14 cellular contexts compared by ENCODE assay signal in genomic region chr6:158506577-158506976, GRCh38. TPM values are rescaled to one million over a fixed set of nuclear protein-coding genes. Genes with fewer than 3 reads are reported as not detected.
A peak's percentile ranks its signal among the peaks of the same experiment; 100 is the strongest.
DNase-seq lines count a peak whose midpoint lies in the region; ATAC-seq and TF ChIP-seq lines count a peak whose summit lies in the region.
"Had no signal": no experiment of that assay in that cellular context is flagged by ENCODE, and none has a peak within 500 bp of the region (broad histone marks: within the 10 kb centered on the region; RNA-seq: fewer than 3 reads in every experiment).

No MANE protein-coding gene starts in this region.

- whole genome bisulfite sequencing in heart left ventricle, 4 donors, result 81 to 82% (median 81%) methylated on average over 11 of the region's 11 CpGs
- 83 to 87% methylated on average over 11 of the region's 11 CpGs for WGBS in upper lobe of left lung, 2 donors

- ATAC-seq in heart left ventricle (no peak), Panc1 (peak; percentile 59; the same call in 1 of the 2 replicates), GM18502 (IDR thresholded peaks at IDR 0.05; ENCODE audit: poor library complexity, unreplicated experiment) (no peak), upper lobe of left lung (ENCODE audit: low FRiP score in 2 of 2) (no peak)

- CTCF ChIA-PET in Panc1 (lab: Charles Lee), result no interaction called here

- no peaks in the 10 kb centered on the region for H3K27me3 ChIP-seq in cardiac muscle cell
- no peaks in the 10 kb centered on the region for H3K27me3 ChIP-seq in heart left ventricle
- no peaks in the 10 kb centered on the region for H3K27me3 ChIP-seq in Panc1 (ENCODE audit: control insufficient read depth, insufficient read depth, low read length)
- H3K27me3 ChIP-seq in upper lobe of left lung, result no peaks in the 10 kb centered on the region
- H3K27me3 ChIP-seq: adrenal gland, BLaER1 had no signal

- POLR2A ChIA-PET in Panc1 (lab: Charles Lee), result no interaction called here

- H3K36me3 ChIP-seq in cardiac muscle cell (no peaks in the 10 kb centered on the region), heart left ventricle (peaks cover 0 to 25% (median 18%) of the 10 kb centered on the region in 9 donors), Panc1 (ENCODE audit: control insufficient read depth, insufficient read depth, low read length) (no peaks in the 10 kb centered on the region; the same call in 1 of the 2 replicates), upper lobe of left lung (peaks cover 0 to 28% (median 12%) of the 10 kb centered on the region in 4 donors)

- no peak overlapping the region for H3K4me3 Mint-ChIP-seq in activated naive CD8-positive, alpha-beta T cell treated with anti-CD3 and anti-CD28 coated beads for 36 hours
- H3K4me3 Mint-ChIP-seq: stimulated activated naive CD8-positive, alpha-beta T cell treated with anti-CD3 and anti-CD28 coated beads, Interleukin-15, Interleukin-2, amounts not matched to agents 100 ng/mL and 50 ng/mL, for 24 hours had no signal

- TF ChIP-seq EP300 in upper lobe of left lung (IDR thresholded peaks at IDR 0.05), result no peak

- H3K27me3 Mint-ChIP-seq in activated naive CD8-positive, alpha-beta T cell treated with anti-CD3 and anti-CD28 coated beads for 36 hours, result no peaks in the 10 kb centered on the region
- H3K27me3 Mint-ChIP-seq: stimulated activated naive CD8-positive, alpha-beta T cell treated with anti-CD3 and anti-CD28 coated beads, Interleukin-15, Interleukin-2, amounts not matched to agents 100 ng/mL and 50 ng/mL, for 24 hours had no signal

- H3K9me3 ChIP-seq in cardiac muscle cell (ENCODE audit: low read depth) (no peaks in the 10 kb centered on the region), heart left ventricle (no peaks in the 10 kb centered on the region), Panc1 (ENCODE audit: control insufficient read depth, insufficient read depth, low read depth, low read length) (no peaks in the 10 kb centered on the region), upper lobe of left lung (no peaks in the 10 kb centered on the region)
- H3K9me3 ChIP-seq: adrenal gland, BLaER1 had no signal

- H3K27ac ChIP-seq in cardiac muscle cell (no peak overlapping the region), heart left ventricle (no peak overlapping the region), Panc1 (ENCODE audit: low read length) (no peak overlapping the region), upper lobe of left lung (no peak overlapping the region)
- H3K27ac ChIP-seq: adrenal gland, BLaER1 had no signal

- H3K4me1 ChIP-seq in cardiac muscle cell (ENCODE audit: low read depth) (no peaks in the 10 kb centered on the region), heart left ventricle (no peaks in the 10 kb centered on the region), Panc1 (ENCODE audit: control insufficient read depth, insufficient read depth, low read length) (no peaks in the 10 kb centered on the region), upper lobe of left lung (no peaks in the 10 kb centered on the region)
- H3K4me1 ChIP-seq: adrenal gland, BLaER1 had no signal

- no peak overlapping the region for H3K4me3 ChIP-seq in cardiac muscle cell
- no peak overlapping the region for H3K4me3 ChIP-seq in heart left ventricle
- H3K4me3 ChIP-seq in Panc1 (ENCODE audit: low read depth in 2 of 2, low read length in 2 of 2), result no peak overlapping the region
- no peak overlapping the region for H3K4me3 ChIP-seq in fibroblast of villous mesenchyme (ENCODE audit: low read depth, low read length)
- no peak overlapping the region for H3K4me3 ChIP-seq in upper lobe of left lung
- H3K4me3 ChIP-seq: adrenal gland, BLaER1 had no signal

- BruUV-seq in Panc1 (replicated peaks; lab: Mats Ljungman, UMichigan), result no TSS peak

- intact Hi-C loops in heart left ventricle (cut with DNase I) (no loop called here), Panc1 (cut with micrococcal nuclease; ENCODE audit: unreplicated experiment) (no loop called here)

- TF ChIP-seq CTCF in cardiac muscle cell (IDR thresholded peaks at IDR 0.05; ENCODE audit: low read depth, low read length) (peak; percentile 20), heart left ventricle (IDR thresholded peaks at IDR 0.05) (no peak), Panc1 (IDR thresholded peaks at IDR 0.05) (peak; percentile 51; the same call in 1 of the 2 replicates), fibroblast of villous mesenchyme (IDR thresholded peaks at IDR 0.05; ENCODE audit: insufficient read depth, low read depth, low read length) (peak; percentile 24), upper lobe of left lung (IDR thresholded peaks at IDR 0.05) (no peak)

- in situ Hi-C loops in Panc1 (cut with HindIII; ENCODE audit: low pct_unique_long_range_greater_than_20kb, low sequenced_read_pairs), result no loop called here

- H3K36me3 Mint-ChIP-seq in activated naive CD8-positive, alpha-beta T cell treated with anti-CD3 and anti-CD28 coated beads for 36 hours, result peaks cover 9% of the 10 kb centered on the region

- no peak overlapping the region for H3K27ac Mint-ChIP-seq in activated naive CD8-positive, alpha-beta T cell treated with anti-CD3 and anti-CD28 coated beads for 36 hours
- H3K27ac Mint-ChIP-seq: stimulated activated naive CD8-positive, alpha-beta T cell treated with anti-CD3 and anti-CD28 coated beads, Interleukin-15, Interleukin-2, amounts not matched to agents 100 ng/mL and 50 ng/mL, for 24 hours had no signal

- peak in 1 of 2 donors; percentile 57 for DNase-seq in cardiac muscle cell (ENCODE audit: low read depth in 1 of 2, low spot score in 1 of 2)
- no peak for DNase-seq in heart left ventricle
- DNase-seq in Panc1 (ENCODE audit: low read depth, low spot score), result no peak
- DNase-seq in fibroblast of villous mesenchyme (ENCODE audit: low read depth), result no peak
- no peak for DNase-seq in activated naive CD8-positive, alpha-beta T cell treated with anti-CD3 and anti-CD28 coated beads for 36 hours
- DNase-seq in upper lobe of left lung, result no peak
- DNase-seq in LoVo (ENCODE audit: low spot score), result no peak
- DNase-seq: activated CD4-positive, alpha-beta T cell treated with anti-CD3 and anti-CD28 coated beads, Interleukin-2, amount 50 U/mL, for 48 hours; adrenal gland; midbrain; MV-4-11 had no signal

- H3K4me1 Mint-ChIP-seq in activated naive CD8-positive, alpha-beta T cell treated with anti-CD3 and anti-CD28 coated beads for 36 hours, result no peaks in the 10 kb centered on the region

- H3K9me3 Mint-ChIP-seq in activated naive CD8-positive, alpha-beta T cell treated with anti-CD3 and anti-CD28 coated beads for 36 hours, result no peaks in the 10 kb centered on the region
- H3K9me3 Mint-ChIP-seq: stimulated activated naive CD8-positive, alpha-beta T cell treated with anti-CD3 and anti-CD28 coated beads, Interleukin-15, Interleukin-2, amounts not matched to agents 100 ng/mL and 50 ng/mL, for 24 hours had no signal

- no peak for TF ChIP-seq POLR2A in heart left ventricle (IDR thresholded peaks at IDR 0.05)
- no peak for TF ChIP-seq POLR2A in upper lobe of left lung (IDR thresholded peaks at IDR 0.05)

RNA-seq across cellular contexts. Expression of gene TMEM181, which starts 53.3 kb away (rescaled TPM):
- total RNA-seq in cardiac muscle cell, result 18.5 and 21.0 TPM in 2 replicates
- polyA plus RNA-seq in cardiac muscle cell, result 17.9 and 25.0 TPM in 2 replicates
- 10 to 100 TPM in 5 of 9 donors, 1 to 10 TPM in 4; 7.1 to 14.3 (median 10.1) TPM for total RNA-seq in heart left ventricle
- polyA plus RNA-seq in heart left ventricle, result 10 to 100 TPM in 1 of 2 donors, 1 to 10 TPM in 1; 4.3 to 11.4 TPM
- 38.0 TPM for total RNA-seq in Panc1 (2021; ENCODE audit: unreplicated experiment)
- polyA plus RNA-seq in Panc1 (2012; ENCODE audit: insufficient read length), result 24.5 TPM
- 35.1 and 58.3 TPM in 2 replicates for total RNA-seq in fibroblast of villous mesenchyme
- total RNA-seq in activated naive CD8-positive, alpha-beta T cell treated with anti-CD3 and anti-CD28 coated beads for 36 hours, result 10 to 100 TPM; 10.1 to 10.5 TPM
- total RNA-seq in upper lobe of left lung, result 10 to 100 TPM; 11.5 to 27.6 (median 18.9) TPM

Comparison
In these comparisons a context has a peak if more than half of its experiments do, and no peak if none do; other contexts are left out.
1. CTCF ChIP-seq: peak in cardiac muscle cell (single experiment), Panc1 (single experiment) and fibroblast of villous mesenchyme (single experiment); none in heart left ventricle (0 of 12) and upper lobe of left lung (0 of 6).